In genomic region chr20:47598911-47599745, GRCh38 we compare ENCODE assay signal across 29 cellular contexts.
DNase-seq lines count a peak whose midpoint lies in the region; ATAC-seq, FAIRE-seq and TF ChIP-seq lines count a peak whose summit lies in the region.
"Had no signal": no experiment of that assay in that cellular context is flagged by ENCODE, and none has a peak within 500 bp of the region (broad histone marks: within the 10 kb centered on the region; RNA-seq: fewer than 3 reads in every experiment).

No MANE protein-coding gene starts in this region.

- peaks cover 3 to 19% of the 10 kb centered on the region in 2 donors for H3K36me3 Mint-ChIP-seq in activated T-cell treated with anti-CD3 and anti-CD28 coated beads, Interleukin-2, amount 50 U/mL, for 72 hours (ENCODE audit: insufficient read depth in 2 of 2)
- H3K36me3 Mint-ChIP-seq in activated T-cell treated with anti-CD3 and anti-CD28 coated beads, Interleukin-2, amount 50 U/mL, for 24 hours (ENCODE audit: low read depth) = peaks cover 80% of the 10 kb centered on the region
- H3K36me3 Mint-ChIP-seq in activated T-helper 2 cell treated with anti-CD3 and anti-CD28 coated beads, Interferon-gamma antibody, Interleukin-2, Interleukin-4, amounts not matched to agents 10 μg/mL and 5 μg/mL and 100 μg/mL, durations not matched to agents 14 hours and 24 hours and 36 hours (ENCODE audit: low read depth) = peaks cover 62% of the 10 kb centered on the region
- peaks cover 31 to 50% of the 10 kb centered on the region in 2 donors for H3K36me3 Mint-ChIP-seq in stimulated activated naive B cell treated with anti-CD40 and anti-IgM and Interleukin-4, amounts not matched to agents 10 μg/mL and 1 μg/mL and 100 μg/mL, for 72 hours

- TF ChIP-seq CTCF in smooth muscle cell (IDR thresholded peaks at IDR 0.05; ENCODE audit: borderline replicate concordance, insufficient read depth, poor library complexity, severe bottlenecking) (no peak), prostate gland (IDR thresholded peaks at IDR 0.05) (no peak)

- ATAC-seq in activated T-cell treated with anti-CD3 and anti-CD28 coated beads, Interleukin-2, amount 50 U/mL, for 72 hours (replicated peaks in 1 of 2) = no peak
- no peak for ATAC-seq in stimulated activated naive B cell treated with anti-CD40 and anti-IgM and Interleukin-4, amounts not matched to agents 10 μg/mL and 1 μg/mL and 100 μg/mL, for 72 hours (replicated peaks)
- ATAC-seq: heart right ventricle, left ventricle myocardium superior had no signal

- no peak overlapping the region for H2AFZ ChIP-seq in smooth muscle cell (ENCODE audit: low read depth)

- peak overlapping the region; percentile 47 for H3K27ac Mint-ChIP-seq in activated T-cell treated with anti-CD3 and anti-CD28 coated beads, Interleukin-2, amount 50 U/mL, for 72 hours
- no peak overlapping the region for H3K27ac Mint-ChIP-seq in activated T-cell treated with anti-CD3 and anti-CD28 coated beads, Interleukin-2, amount 50 U/mL, for 24 hours
- peak overlapping the region; percentile 3 for H3K27ac Mint-ChIP-seq in activated T-helper 2 cell treated with anti-CD3 and anti-CD28 coated beads, Interferon-gamma antibody, Interleukin-2, Interleukin-4, amounts not matched to agents 10 μg/mL and 5 μg/mL and 100 μg/mL, durations not matched to agents 14 hours and 24 hours and 36 hours
- H3K27ac Mint-ChIP-seq in stimulated activated naive B cell treated with anti-CD40 and anti-IgM and Interleukin-4, amounts not matched to agents 10 μg/mL and 1 μg/mL and 100 μg/mL, for 72 hours = no peak overlapping the region
- H3K27ac Mint-ChIP-seq: activated B cell treated with CpG ODN at 0.5 μM for 24 hours; activated naive CD4-positive, alpha-beta T cell treated with anti-CD3 and anti-CD28 coated beads, Interleukin-2, amount 10 ng/mL, durations not matched to agents 7 days and 5 days; activated T-helper 1 cell treated with anti-CD3 and anti-CD28 coated beads, Interleukin-12 subunit alpha, Interleukin-12 subunit beta, Interleukin-2, Interleukin-4 antibody, amounts not matched to agents 30 ng/mL and 10 ng/mL and 1 ng/mL, durations not matched to agents 14 hours and 24 hours and 36 hours; progenitor cell of endocrine pancreas had no signal

- H3K27me3 Mint-ChIP-seq in activated T-cell treated with anti-CD3 and anti-CD28 coated beads, Interleukin-2, amount 50 U/mL, for 72 hours (ENCODE audit: low read depth) = no peaks in the 10 kb centered on the region
- H3K27me3 Mint-ChIP-seq in activated T-cell treated with anti-CD3 and anti-CD28 coated beads, Interleukin-2, amount 50 U/mL, for 24 hours = no peaks in the 10 kb centered on the region
- no peaks in the 10 kb centered on the region for H3K27me3 Mint-ChIP-seq in activated T-helper 2 cell treated with anti-CD3 and anti-CD28 coated beads, Interferon-gamma antibody, Interleukin-2, Interleukin-4, amounts not matched to agents 10 μg/mL and 5 μg/mL and 100 μg/mL, durations not matched to agents 14 hours and 24 hours and 36 hours (ENCODE audit: low read depth)
- no peaks in the 10 kb centered on the region for H3K27me3 Mint-ChIP-seq in stimulated activated naive B cell treated with anti-CD40 and anti-IgM and Interleukin-4, amounts not matched to agents 10 μg/mL and 1 μg/mL and 100 μg/mL, for 72 hours
- H3K27me3 Mint-ChIP-seq: activated B cell treated with CpG ODN at 0.5 μM for 24 hours; activated naive CD4-positive, alpha-beta T cell treated with anti-CD3 and anti-CD28 coated beads, Interleukin-2, amount 10 ng/mL, durations not matched to agents 7 days and 5 days; progenitor cell of endocrine pancreas had no signal

- peak; percentile 95 for FAIRE-seq in HTR-8/SVneo (lab: Jason Lieb, UNC)
- FAIRE-seq: frontal cortex, G401.6, kidney had no signal

- H4K20me1 ChIP-seq in smooth muscle cell (ENCODE audit: low read depth) = peaks cover 3% of the 10 kb centered on the region

- 91% methylated on average over 7 of the region's 7 CpGs for WGBS in smooth muscle cell (ENCODE audit: low lambda C conversion rate)
- WGBS in prostate gland = 89% methylated on average over 7 of the region's 7 CpGs

- H3F3A ChIP-seq in smooth muscle cell (ENCODE audit: low read depth) = no peaks in the 10 kb centered on the region

- no peaks in the 10 kb centered on the region for H3K9me3 Mint-ChIP-seq in activated T-cell treated with anti-CD3 and anti-CD28 coated beads, Interleukin-2, amount 50 U/mL, for 72 hours
- no peaks in the 10 kb centered on the region for H3K9me3 Mint-ChIP-seq in activated T-cell treated with anti-CD3 and anti-CD28 coated beads, Interleukin-2, amount 50 U/mL, for 24 hours
- no peaks in the 10 kb centered on the region for H3K9me3 Mint-ChIP-seq in activated T-helper 2 cell treated with anti-CD3 and anti-CD28 coated beads, Interferon-gamma antibody, Interleukin-2, Interleukin-4, amounts not matched to agents 10 μg/mL and 5 μg/mL and 100 μg/mL, durations not matched to agents 14 hours and 24 hours and 36 hours
- H3K9me3 Mint-ChIP-seq in stimulated activated naive B cell treated with anti-CD40 and anti-IgM and Interleukin-4, amounts not matched to agents 10 μg/mL and 1 μg/mL and 100 μg/mL, for 72 hours = no peaks in the 10 kb centered on the region
- H3K9me3 Mint-ChIP-seq: activated B cell treated with CpG ODN at 0.5 μM for 24 hours; activated naive CD4-positive, alpha-beta T cell treated with anti-CD3 and anti-CD28 coated beads, Interleukin-2, amount 10 ng/mL, durations not matched to agents 7 days and 5 days; activated T-helper 1 cell treated with anti-CD3 and anti-CD28 coated beads, Interleukin-12 subunit alpha, Interleukin-12 subunit beta, Interleukin-2, Interleukin-4 antibody, amounts not matched to agents 30 ng/mL and 10 ng/mL and 1 ng/mL, durations not matched to agents 14 hours and 24 hours and 36 hours had no signal

- H3K9ac ChIP-seq in smooth muscle cell (ENCODE audit: low read depth) = no peak overlapping the region
- H3K9ac ChIP-seq: SK-N-SH had no signal

- H3K4me3 Mint-ChIP-seq in activated T-cell treated with anti-CD3 and anti-CD28 coated beads, Interleukin-2, amount 50 U/mL, for 72 hours = no peak overlapping the region
- no peak overlapping the region for H3K4me3 Mint-ChIP-seq in activated T-cell treated with anti-CD3 and anti-CD28 coated beads, Interleukin-2, amount 50 U/mL, for 24 hours
- H3K4me3 Mint-ChIP-seq in activated T-helper 2 cell treated with anti-CD3 and anti-CD28 coated beads, Interferon-gamma antibody, Interleukin-2, Interleukin-4, amounts not matched to agents 10 μg/mL and 5 μg/mL and 100 μg/mL, durations not matched to agents 14 hours and 24 hours and 36 hours (ENCODE audit: low read depth) = no peak overlapping the region
- no peak overlapping the region for H3K4me3 Mint-ChIP-seq in stimulated activated naive B cell treated with anti-CD40 and anti-IgM and Interleukin-4, amounts not matched to agents 10 μg/mL and 1 μg/mL and 100 μg/mL, for 72 hours
- H3K4me3 Mint-ChIP-seq: activated B cell treated with CpG ODN at 0.5 μM for 24 hours; activated naive CD4-positive, alpha-beta T cell treated with anti-CD3 and anti-CD28 coated beads, Interleukin-2, amount 10 ng/mL, durations not matched to agents 7 days and 5 days; activated T-helper 1 cell treated with anti-CD3 and anti-CD28 coated beads, Interleukin-12 subunit alpha, Interleukin-12 subunit beta, Interleukin-2, Interleukin-4 antibody, amounts not matched to agents 30 ng/mL and 10 ng/mL and 1 ng/mL, durations not matched to agents 14 hours and 24 hours and 36 hours had no signal

- H3K4me1 ChIP-seq in smooth muscle cell (ENCODE audit: low read depth) = peaks cover 3% of the 10 kb centered on the region
- no peaks in the 10 kb centered on the region for H3K4me1 ChIP-seq in prostate gland (replicated peaks)
- H3K4me1 ChIP-seq: breast epithelium had no signal

- H3K4me1 Mint-ChIP-seq in activated T-cell treated with anti-CD3 and anti-CD28 coated beads, Interleukin-2, amount 50 U/mL, for 72 hours (ENCODE audit: low read depth) = peaks cover 46% of the 10 kb centered on the region
- H3K4me1 Mint-ChIP-seq in activated T-cell treated with anti-CD3 and anti-CD28 coated beads, Interleukin-2, amount 50 U/mL, for 24 hours (ENCODE audit: low read depth) = peaks cover 58% of the 10 kb centered on the region
- peaks cover 35% of the 10 kb centered on the region for H3K4me1 Mint-ChIP-seq in activated T-helper 2 cell treated with anti-CD3 and anti-CD28 coated beads, Interferon-gamma antibody, Interleukin-2, Interleukin-4, amounts not matched to agents 10 μg/mL and 5 μg/mL and 100 μg/mL, durations not matched to agents 14 hours and 24 hours and 36 hours (ENCODE audit: low read depth)
- peaks cover 35 to 49% of the 10 kb centered on the region in 2 donors for H3K4me1 Mint-ChIP-seq in stimulated activated naive B cell treated with anti-CD40 and anti-IgM and Interleukin-4, amounts not matched to agents 10 μg/mL and 1 μg/mL and 100 μg/mL, for 72 hours

- no peaks in the 10 kb centered on the region for H3K9me3 ChIP-seq in smooth muscle cell (replicated peaks; ENCODE audit: low read depth)
- H3K9me3 ChIP-seq in prostate gland = no peaks in the 10 kb centered on the region
- H3K9me3 ChIP-seq: breast epithelium, neutrophil, sigmoid colon, SK-N-SH had no signal

- H3K27me3 ChIP-seq in smooth muscle cell (ENCODE audit: low read depth) (no peaks in the 10 kb centered on the region), prostate gland (replicated peaks; ENCODE audit: insufficient read depth) (no peaks in the 10 kb centered on the region)
- H3K27me3 ChIP-seq: breast epithelium, heart right ventricle, neutrophil, sigmoid colon, tibial nerve had no signal

- peaks cover 54% of the 10 kb centered on the region for H3K79me2 ChIP-seq in smooth muscle cell (ENCODE audit: low read depth)

- H3K27ac ChIP-seq in smooth muscle cell (ENCODE audit: low read depth) (no peak overlapping the region), prostate gland (no peak overlapping the region)
- H3K27ac ChIP-seq: breast epithelium, heart right ventricle, neutrophil, sigmoid colon, tibial nerve had no signal

- no peaks in the 10 kb centered on the region for H3K36me3 ChIP-seq in smooth muscle cell (ENCODE audit: low read depth)
- H3K36me3 ChIP-seq in prostate gland = no peaks in the 10 kb centered on the region
- H3K36me3 ChIP-seq: breast epithelium, neutrophil, sigmoid colon had no signal

- intact Hi-C loops in activated T-helper 2 cell treated with anti-CD3 and anti-CD28 coated beads, Interferon-gamma antibody, Interleukin-2, Interleukin-4, amounts not matched to agents 10 μg/mL and 5 μg/mL and 100 μg/mL, durations not matched to agents 14 hours and 24 hours and 36 hours (cut with micrococcal nuclease) = no loop called here
- intact Hi-C loops in prostate gland (cut with DNase I) = no loop called here

- H3K4me3 ChIP-seq in smooth muscle cell (no peak overlapping the region), prostate gland (no peak overlapping the region)
- H3K4me3 ChIP-seq: breast epithelium, heart right ventricle, sigmoid colon, tibial nerve had no signal

- DNase-seq in activated T-cell treated with anti-CD3 and anti-CD28 coated beads, Interleukin-2, amount 50 U/mL, for 72 hours = no peak
- DNase-seq in activated T-cell treated with anti-CD3 and anti-CD28 coated beads, Interleukin-2, amount 50 U/mL, for 24 hours = no peak
- DNase-seq in HTR-8/SVneo (ENCODE audit: insufficient read length, low spot score) = no peak
- no peak for DNase-seq in activated T-helper 2 cell treated with anti-CD3 and anti-CD28 coated beads, Interferon-gamma antibody, Interleukin-2, Interleukin-4, amounts not matched to agents 10 μg/mL and 5 μg/mL and 100 μg/mL, durations not matched to agents 14 hours and 24 hours and 36 hours (ENCODE audit: low spot score)
- DNase-seq in smooth muscle cell (lab: John Stamatoyannopoulos, UW; ENCODE audit: unreplicated experiment) = no peak
- DNase-seq in prostate gland (ENCODE audit: low spot score) = no peak
- no peak for DNase-seq in DMS153 treated with DMSO at 0.1 percent for 48 hours (lab: John Stamatoyannopoulos, UW; ENCODE audit: unreplicated experiment)
- no peak for DNase-seq in stimulated activated naive B cell treated with anti-CD40 and anti-IgM and Interleukin-4, amounts not matched to agents 10 μg/mL and 1 μg/mL and 100 μg/mL, for 72 hours
- DNase-seq: ACHN; activated B cell treated with CpG ODN at 0.5 μM for 24 hours; activated CD4-positive, alpha-beta T cell treated with anti-CD3 and anti-CD28 coated beads, Interleukin-2, amount 50 U/mL, for 48 hours; activated naive CD4-positive, alpha-beta T cell treated with anti-CD3 and anti-CD28 coated beads, Interleukin-2, amount 10 ng/mL, durations not matched to agents 7 days and 5 days; DMS79; heart right ventricle; Karpas-422; kidney; left ventricle myocardium superior; NCI-H1417; NCI-H2107; sigmoid colon; SK-N-SH; stimulated activated CD4-positive, alpha-beta T cell treated with anti-CD3 and anti-CD28 coated beads, Interleukin-4, amount 100 ng/mL, for 24 hours had no signal

- H3K4me2 ChIP-seq in smooth muscle cell = peak overlapping the region; percentile 18
- H3K4me2 ChIP-seq: SK-N-SH had no signal

- no peak for TF ChIP-seq POLR2A in prostate gland (IDR thresholded peaks at IDR 0.05)

Comparison
In these comparisons a context has a peak if more than half of its experiments do, and no peak if none do; other contexts are left out.
1. H3K27ac Mint-ChIP-seq: peak in activated T-cell treated with anti-CD3 and anti-CD28 coated beads, Interleukin-2, amount 50 U/mL, for 72 hours (single experiment) and activated T-helper 2 cell treated with anti-CD3 and anti-CD28 coated beads, Interferon-gamma antibody, Interleukin-2, Interleukin-4, amounts not matched to agents 10 μg/mL and 5 μg/mL and 100 μg/mL, durations not matched to agents 14 hours and 24 hours and 36 hours (single experiment); none in activated T-cell treated with anti-CD3 and anti-CD28 coated beads, Interleukin-2, amount 50 U/mL, for 24 hours (single experiment) and stimulated activated naive B cell treated with anti-CD40 and anti-IgM and Interleukin-4, amounts not matched to agents 10 μg/mL and 1 μg/mL and 100 μg/mL, for 72 hours (single experiment).